ENCODE assay signal across 8 cellular contexts in genomic region chr14:20305265-20306078, GRCh38. TPM values are rescaled to one million over a fixed set of nuclear protein-coding genes. Genes with fewer than 3 reads are reported as not detected.
DNase-seq lines count a peak whose midpoint lies in the region; ATAC-seq and TF ChIP-seq lines count a peak whose summit lies in the region.

Gene TTC5 (minus strand): TSS chr14:20305951. CDS start chr14:20305937, 14 bp downstream.

- H4K20me1 ChIP-seq in hepatocyte (ENCODE audit: insufficient read depth, poor library complexity, severe bottlenecking): no peaks in the 10 kb centered on the region

- peak; percentile 97 for ATAC-seq in HG02943 (IDR thresholded peaks at IDR 0.05; ENCODE audit: low read depth, unreplicated experiment)

- H3K79me2 ChIP-seq in hepatocyte: peaks cover 26% of the 10 kb centered on the region

- DNase-seq in NCI-H187 (lab: John Stamatoyannopoulos, UW) (peak; percentile 67 to 90), T-helper 2 cell (peak; percentile 78 to 90 (median 82)), ascending aorta (ENCODE audit: low spot score in 2 of 2) (peak in 1 of 2 donors; percentile 87), hepatocyte (ENCODE audit: low spot score) (peak; percentile 90), renal cortical epithelial cell (ENCODE audit: low read depth) (peak; percentile 75), GOT3 (lab: John Stamatoyannopoulos, UW) (no peak)

- peaks cover 7 to 15% of the 10 kb centered on the region in 2 donors for H3K36me3 ChIP-seq in ascending aorta
- no peaks in the 10 kb centered on the region for H3K36me3 ChIP-seq in hepatocyte (replicated peaks; ENCODE audit: insufficient read depth, low read depth)

- H3K4me1 ChIP-seq in ascending aorta (peaks cover 0 to 6% of the 10 kb centered on the region in 2 donors), hepatocyte (ENCODE audit: insufficient read depth) (peaks cover 8% of the 10 kb centered on the region)

- intact Hi-C loops in ascending aorta (cut with DNase I): no loop called here

- H2AFZ ChIP-seq in hepatocyte: peak within 1 kb of the TSS; percentile 68

- 1% methylated on average over 27 of the region's 27 CpGs for WGBS in hepatocyte (ENCODE audit: low lambda C conversion rate, missing lambda C conversion rate)

- TF ChIP-seq CTCF in ascending aorta (IDR thresholded peaks at IDR 0.05) (peak; percentile 56 to 89 (median 85)), hepatocyte (IDR thresholded peaks at IDR 0.05; ENCODE audit: poor library complexity) (peak; percentile 94)

- no peak within 1 kb of the TSS for H3K27ac ChIP-seq in ascending aorta
- H3K27ac ChIP-seq in hepatocyte: peak within 1 kb of the TSS; percentile 51

- no peaks in the 10 kb centered on the region for H3K9me3 ChIP-seq in ascending aorta
- H3K9me3 ChIP-seq in hepatocyte (ENCODE audit: low read depth): no peaks in the 10 kb centered on the region

- H3K4me3 ChIP-seq in ascending aorta: peak within 1 kb of the TSS; percentile 64 to 80
- peak within 1 kb of the TSS; percentile 62 for H3K4me3 ChIP-seq in hepatocyte

- peak within 1 kb of the TSS; percentile 89 for H3K4me2 ChIP-seq in hepatocyte

- TF ChIP-seq POLR2A in GM15510 (IDR thresholded peaks at IDR 0.05; ENCODE audit: borderline replicate concordance, extremely low read depth, insufficient read length): peak; percentile 56

- H3K27me3 ChIP-seq in ascending aorta (no peaks in the 10 kb centered on the region), hepatocyte (no peaks in the 10 kb centered on the region)

- no peaks in the 10 kb centered on the region for H3K9me2 ChIP-seq in hepatocyte (replicated peaks; ENCODE audit: insufficient read depth)

RNA-seq across cellular contexts. Expression of gene TTC5, which starts in this region (rescaled TPM):
- 7.8 TPM for total RNA-seq in ascending aorta
- 10.8 and 11.2 TPM in 2 replicates for total RNA-seq in hepatocyte
- polyA plus RNA-seq in hepatocyte: 13.0 and 17.4 TPM in 2 replicates
- 13.2 and 26.4 TPM in 2 replicates for total RNA-seq in renal cortical epithelial cell
